Comparison of ENCODE assay signal across 8 cellular contexts in the genomic region with DNA sequence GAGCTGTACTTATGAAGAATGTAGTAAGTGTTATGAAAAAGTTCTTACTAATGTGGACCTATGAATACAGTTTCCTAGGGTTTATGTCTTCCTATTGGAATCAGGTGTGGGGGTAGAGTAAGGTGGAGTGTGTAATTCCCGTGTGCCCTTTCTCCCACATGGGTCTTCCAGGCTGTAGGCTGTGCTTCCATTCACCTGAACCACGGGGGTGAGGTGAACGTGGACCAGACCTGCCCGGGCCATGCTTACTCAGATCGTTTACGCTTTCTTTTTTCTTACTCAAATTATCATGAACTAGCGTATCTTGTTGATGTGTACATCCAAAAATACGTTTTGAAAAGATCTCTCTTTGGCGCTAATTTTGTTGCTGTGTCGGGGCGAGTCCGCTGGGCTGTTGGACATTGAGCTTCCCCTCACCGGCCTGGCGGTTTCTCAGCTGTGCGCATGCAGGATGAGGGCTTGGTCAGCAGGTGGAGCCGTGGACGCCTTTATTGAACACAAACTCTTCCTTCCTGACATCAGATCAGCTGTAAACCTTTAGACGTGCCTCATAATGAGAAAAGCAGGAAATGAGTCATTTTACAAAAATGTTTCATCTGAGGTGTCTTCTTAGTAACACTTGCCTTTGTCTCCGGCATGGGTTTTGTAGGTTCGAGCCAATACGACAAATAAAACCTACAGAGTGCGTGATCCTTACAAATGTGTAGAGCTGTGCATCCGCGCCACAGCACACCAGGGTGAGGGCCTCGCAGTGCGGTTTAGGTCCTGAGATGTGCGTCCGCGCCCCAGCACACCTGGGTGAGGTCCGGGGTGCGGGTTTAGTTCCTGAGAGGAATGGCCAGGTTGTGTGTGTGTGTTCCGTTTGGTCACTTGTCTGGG. TPM values are rescaled to one million over a fixed set of nuclear protein-coding genes. Genes with fewer than 3 reads are reported as not detected.
A peak's percentile ranks its signal among the peaks of the same experiment; 100 is the strongest.
DNase-seq lines count a peak whose midpoint lies in the region; ATAC-seq and TF ChIP-seq lines count a peak whose summit lies in the region.

No MANE protein-coding gene starts in this region.

- H3K27me3 ChIP-seq in HUES6 (ENCODE audit: control insufficient read depth, insufficient read depth, low read length) (no peaks in the 10 kb centered on the region), ascending aorta (no peaks in the 10 kb centered on the region)

- H3K9ac ChIP-seq in HUES6 (ENCODE audit: low read length), result peak overlapping the region; percentile 63

- H3K27me3 Mint-ChIP-seq in T-helper 2 cell treated with Interferon-gamma antibody and Interleukin-4, amounts not matched to agents 5 μg/mL and 100 μg/mL, for 36 hours (ENCODE audit: low read depth), result no peaks in the 10 kb centered on the region
- peaks cover 0 to 3% (median 0%) of the 10 kb centered on the region in 3 donors for H3K27me3 Mint-ChIP-seq in immature natural killer cell (ENCODE audit: low read depth in 3 of 3)

- H3K9me3 ChIP-seq in HUES6 (ENCODE audit: control insufficient read depth, insufficient read depth, low read depth, low read length) (no peaks in the 10 kb centered on the region), ascending aorta (no peaks in the 10 kb centered on the region)

- DNase-seq in Daoy (ENCODE audit: low read depth) (peak; percentile 66), ascending aorta (ENCODE audit: low spot score in 2 of 2) (no peak), immature natural killer cell (peak; percentile 54 to 78 (median 64)), coronary artery (ENCODE audit: low spot score) (no peak)
- DNase-seq in T-helper 2 cell treated with Interferon-gamma antibody and Interleukin-4, amounts not matched to agents 5 μg/mL and 100 μg/mL, for 36 hours (ENCODE audit: low spot score), result peak; percentile 75
- DNase-seq in stimulated activated CD4-positive, alpha-beta T cell treated with anti-CD3 and anti-CD28 coated beads, Interleukin-1b, Interleukin-23, amount 100 ng/mL, for 1 hour (ENCODE audit: low read depth in 2 of 2), result peak; percentile 50 to 53

- peaks cover 47% of the 10 kb centered on the region for H3K36me3 ChIP-seq in HUES6 (ENCODE audit: control insufficient read depth, insufficient read depth, low read length)
- peaks cover 58 to 72% of the 10 kb centered on the region in 2 donors for H3K36me3 ChIP-seq in ascending aorta

- peak overlapping the region; percentile 88 for H3K27ac Mint-ChIP-seq in T-helper 2 cell treated with Interferon-gamma antibody and Interleukin-4, amounts not matched to agents 5 μg/mL and 100 μg/mL, for 36 hours
- peak overlapping the region; percentile 81 to 94 (median 88) for H3K27ac Mint-ChIP-seq in immature natural killer cell

- intact Hi-C loops in ascending aorta (cut with DNase I), result no loop called here

- TF ChIP-seq CTCF in ascending aorta (IDR thresholded peaks at IDR 0.05) (peak in 2 of 3 experiments; percentile 11 to 31), coronary artery (IDR thresholded peaks at IDR 0.05) (no peak)

- H3K9me3 Mint-ChIP-seq in T-helper 2 cell treated with Interferon-gamma antibody and Interleukin-4, amounts not matched to agents 5 μg/mL and 100 μg/mL, for 36 hours, result no peaks in the 10 kb centered on the region
- no peaks in the 10 kb centered on the region for H3K9me3 Mint-ChIP-seq in immature natural killer cell

- H3K27ac ChIP-seq in HUES6 (ENCODE audit: low read depth, low read length), result peak overlapping the region; percentile 85
- H3K27ac ChIP-seq in ascending aorta, result no peak overlapping the region
- no peak overlapping the region for H3K27ac ChIP-seq in coronary artery

- H3K4me3 Mint-ChIP-seq in T-helper 2 cell treated with Interferon-gamma antibody and Interleukin-4, amounts not matched to agents 5 μg/mL and 100 μg/mL, for 36 hours, result peak overlapping the region; percentile 65
- H3K4me3 Mint-ChIP-seq in immature natural killer cell, result peak overlapping the region; percentile 33 to 62 (median 61)

- peaks cover 25% of the 10 kb centered on the region for H3K4me1 Mint-ChIP-seq in T-helper 2 cell treated with Interferon-gamma antibody and Interleukin-4, amounts not matched to agents 5 μg/mL and 100 μg/mL, for 36 hours (ENCODE audit: low read depth)
- H3K4me1 Mint-ChIP-seq in immature natural killer cell, result peaks cover 61 to 70% of the 10 kb centered on the region in 2 donors

- peak; percentile 92 for ATAC-seq in GM21381 (IDR thresholded peaks at IDR 0.05; ENCODE audit: unreplicated experiment)

- H3K4me3 ChIP-seq in HUES6 (ENCODE audit: low read depth, low read length) (peak overlapping the region; percentile 8; the same call in 1 of the 2 replicates), ascending aorta (no peak overlapping the region), coronary artery (no peak overlapping the region)

- H3K4me1 ChIP-seq in HUES6 (ENCODE audit: control insufficient read depth, insufficient read depth, low read length) (peaks cover 18% of the 10 kb centered on the region), ascending aorta (no peaks in the 10 kb centered on the region)

- peaks cover 80% of the 10 kb centered on the region for H3K36me3 Mint-ChIP-seq in T-helper 2 cell treated with Interferon-gamma antibody and Interleukin-4, amounts not matched to agents 5 μg/mL and 100 μg/mL, for 36 hours (ENCODE audit: low read depth)
- H3K36me3 Mint-ChIP-seq in immature natural killer cell, result peaks cover 26 to 43% (median 34%) of the 10 kb centered on the region in 3 donors

RNA-seq across cellular contexts. Expression of gene WDR37, which starts 53.8 kb away (rescaled TPM):
- total RNA-seq in Daoy (2014; rRNA removed; shearing (Covaris generic)), result 6.9 and 7.0 TPM in 2 replicates
- total RNA-seq in ascending aorta, result 4.4 TPM
- polyA plus RNA-seq in immature natural killer cell, result 10 to 100 TPM; 16.7 to 32.2 (median 26.5) TPM

Comparison
In these comparisons a context has a peak if more than half of its experiments do, and no peak if none do; other contexts are left out.
1. DNase-seq: peak in Daoy (single experiment), T-helper 2 cell treated with Interferon-gamma antibody and Interleukin-4, amounts not matched to agents 5 μg/mL and 100 μg/mL, for 36 hours (single experiment), immature natural killer cell (3 of 3) and stimulated activated CD4-positive, alpha-beta T cell treated with anti-CD3 and anti-CD28 coated beads, Interleukin-1b, Interleukin-23, amount 100 ng/mL, for 1 hour (2 of 2); none in ascending aorta (0 of 2) and coronary artery (single experiment).